11 cellular contexts compared by ENCODE assay signal in the genomic region with DNA sequence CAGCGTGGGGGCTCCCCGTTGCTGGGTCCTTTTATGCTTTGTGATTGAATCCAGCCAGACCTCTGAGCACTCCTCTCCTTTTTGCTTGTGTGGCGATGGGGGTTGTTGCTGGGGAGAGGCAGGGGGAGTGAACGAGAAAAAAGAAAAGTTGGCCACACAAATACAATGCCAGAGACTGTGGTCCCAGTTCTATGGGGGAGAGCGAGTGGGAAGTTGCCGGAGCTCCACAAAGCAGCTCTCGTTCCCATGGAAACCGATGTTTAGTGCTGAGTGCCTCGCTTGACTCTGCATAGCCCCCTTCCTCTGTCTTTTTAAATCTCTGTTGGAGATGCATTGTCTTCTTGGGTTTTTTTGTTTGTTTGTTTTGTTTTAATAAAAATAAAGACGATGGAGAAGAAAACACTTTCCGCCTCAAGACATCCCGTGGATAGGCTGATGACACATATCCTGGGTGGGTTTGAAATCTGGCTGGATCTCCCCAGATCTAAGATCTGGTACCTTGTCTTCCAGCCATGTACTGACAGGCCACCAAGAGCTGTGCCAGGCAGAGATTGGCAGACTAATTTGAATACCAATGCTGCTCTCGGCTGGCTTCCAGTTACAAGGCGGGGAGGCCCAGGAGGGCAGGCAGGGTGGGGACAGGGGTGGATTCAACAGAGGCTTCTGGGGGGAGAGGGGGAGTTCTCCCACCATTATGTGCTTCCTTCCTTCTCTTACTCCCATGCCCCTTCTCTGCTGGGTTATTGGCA.
DNase-seq lines count a peak whose midpoint lies in the region; ATAC-seq and TF ChIP-seq lines count a peak whose summit lies in the region.
"Had no signal": no experiment of that assay in that cellular context is flagged by ENCODE, and none has a peak within 500 bp of the region (broad histone marks: within the 10 kb centered on the region; RNA-seq: fewer than 3 reads in every experiment).

No MANE protein-coding gene starts in this region.

- DNase-seq in astrocyte of the cerebellum (ENCODE audit: low read depth), result peak; percentile 46
- no peak for DNase-seq in right atrium auricular region (ENCODE audit: low spot score)
- DNase-seq in trophoblast cell, result no peak
- DNase-seq in H4 (ENCODE audit: low spot score), result no peak
- DNase-seq in activated CD8-positive, alpha-beta memory T cell treated with anti-CD3 and anti-CD28 coated beads for 24 hours, result no peak
- DNase-seq: activated CD4-positive, CD25-positive, alpha-beta regulatory T cell treated with anti-CD3 and anti-CD28 coated beads, Interleukin-2, amount 50 U/mL, for 72 hours; CD4-positive, alpha-beta T cell; stimulated activated CD4-positive, alpha-beta T cell treated with anti-CD3 and anti-CD28 coated beads, Interleukin-4, amount 100 ng/mL, for 24 hours had no signal

- H3K79me2 ChIP-seq in trophoblast cell (ENCODE audit: control insufficient read depth, insufficient read depth, low read length, poor library complexity), result no peaks in the 10 kb centered on the region

- in situ Hi-C loops in astrocyte of the cerebellum (cut with HindIII; ENCODE audit: low sequenced_read_pairs), result loop anchor here (25.0 kb wide), 1 partner anchor 507 kb away; no protein-coding TSS in a partner anchor

- peak overlapping the region; percentile 19 for H3K4me3 ChIP-seq in astrocyte of the cerebellum (ENCODE audit: low read depth, low read length)
- peak overlapping the region in 1 of 2 donors; percentile 10 for H3K4me3 ChIP-seq in right atrium auricular region
- H3K4me3 ChIP-seq in trophoblast cell (ENCODE audit: low read depth, low read length), result no peak overlapping the region

- H4K12ac ChIP-seq in trophoblast cell (ENCODE audit: low read depth, low read length), result no peak overlapping the region

- peaks cover 44% of the 10 kb centered on the region for H3K4me1 ChIP-seq in ES-I3 (ENCODE audit: insufficient read depth, low read length)
- H3K4me1 ChIP-seq in right atrium auricular region, result peaks cover 0 to 35% of the 10 kb centered on the region in 2 donors
- H3K4me1 ChIP-seq in trophoblast cell (ENCODE audit: control insufficient read depth in 1 of 2, insufficient read depth in 2 of 2, low read length in 2 of 2), result peaks cover 8 to 10% of the 10 kb centered on the region in 2 experiments

- H3K9ac ChIP-seq in ES-I3 (ENCODE audit: low read depth, low read length), result peak overlapping the region; percentile 47
- no peak overlapping the region for H3K9ac ChIP-seq in trophoblast cell (ENCODE audit: low read length)

- H3K27me3 ChIP-seq in right atrium auricular region, result no peaks in the 10 kb centered on the region
- H3K27me3 ChIP-seq in trophoblast cell (ENCODE audit: insufficient read depth, low read length), result no peaks in the 10 kb centered on the region

- ATAC-seq in HG03196 (IDR thresholded peaks at IDR 0.05; ENCODE audit: unreplicated experiment) (no peak), GM18861 (IDR thresholded peaks at IDR 0.05; ENCODE audit: unreplicated experiment) (no peak)

- no peak overlapping the region for H3K4ac ChIP-seq in trophoblast cell (ENCODE audit: low read depth, low read length)

- H4K91ac ChIP-seq in trophoblast cell (ENCODE audit: low read depth, low read length), result no peak overlapping the region

- H2BK120ac ChIP-seq in trophoblast cell (ENCODE audit: insufficient read depth, low read length, poor library complexity), result no peak overlapping the region

- H4K8ac ChIP-seq in trophoblast cell (ENCODE audit: low read depth, low read length), result no peak overlapping the region

- no peak overlapping the region for H3K14ac ChIP-seq in trophoblast cell (ENCODE audit: low read length)

- H2AFZ ChIP-seq in trophoblast cell (ENCODE audit: insufficient read depth, low read length, poor library complexity), result no peak overlapping the region

- H3K79me1 ChIP-seq in trophoblast cell (ENCODE audit: low read length), result no peaks in the 10 kb centered on the region

- peak overlapping the region; percentile 39 for H3K4me2 ChIP-seq in trophoblast cell (ENCODE audit: low read length)

- WGBS in trophoblast cell (ENCODE audit: extremely low coverage, insufficient coverage, insufficient read length), result no CpG with 5 or more reads among the region's 14 CpGs

- H2BK5ac ChIP-seq in trophoblast cell (ENCODE audit: low read depth, low read length, poor library complexity), result no peak overlapping the region

- TF ChIP-seq CTCF in astrocyte of the cerebellum (IDR thresholded peaks at IDR 0.05; ENCODE audit: low read depth, low read length, missing control alignments) (no peak), right atrium auricular region (IDR thresholded peaks at IDR 0.05) (no peak)

- peak overlapping the region; percentile 37 to 41 for H3K27ac ChIP-seq in right atrium auricular region
- H3K27ac ChIP-seq in trophoblast cell (ENCODE audit: low read depth, low read length), result no peak overlapping the region

- no peaks in the 10 kb centered on the region for H3K36me3 ChIP-seq in ES-I3 (ENCODE audit: insufficient read depth, low read length)
- no peaks in the 10 kb centered on the region for H3K36me3 ChIP-seq in right atrium auricular region
- no peaks in the 10 kb centered on the region for H3K36me3 ChIP-seq in trophoblast cell (ENCODE audit: control insufficient read depth in 1 of 2, insufficient read depth in 2 of 2, low read length in 2 of 2)

- no peak overlapping the region for H3K18ac ChIP-seq in trophoblast cell (ENCODE audit: low read length)

- no peak overlapping the region for H2AK5ac ChIP-seq in trophoblast cell (ENCODE audit: low read length)

- H3K9me3 ChIP-seq in ES-I3 (ENCODE audit: control insufficient read depth, insufficient read depth, low read length) (no peaks in the 10 kb centered on the region), right atrium auricular region (no peaks in the 10 kb centered on the region), trophoblast cell (ENCODE audit: insufficient read depth, low read depth, low read length) (no peaks in the 10 kb centered on the region)

- H3K23ac ChIP-seq in trophoblast cell (ENCODE audit: low read length), result no peak overlapping the region

- peak overlapping the region; percentile 34 for H2BK12ac ChIP-seq in trophoblast cell (ENCODE audit: low read length)
